Comparison of ENCODE assay signal across 8 cellular contexts in the genomic region with DNA sequence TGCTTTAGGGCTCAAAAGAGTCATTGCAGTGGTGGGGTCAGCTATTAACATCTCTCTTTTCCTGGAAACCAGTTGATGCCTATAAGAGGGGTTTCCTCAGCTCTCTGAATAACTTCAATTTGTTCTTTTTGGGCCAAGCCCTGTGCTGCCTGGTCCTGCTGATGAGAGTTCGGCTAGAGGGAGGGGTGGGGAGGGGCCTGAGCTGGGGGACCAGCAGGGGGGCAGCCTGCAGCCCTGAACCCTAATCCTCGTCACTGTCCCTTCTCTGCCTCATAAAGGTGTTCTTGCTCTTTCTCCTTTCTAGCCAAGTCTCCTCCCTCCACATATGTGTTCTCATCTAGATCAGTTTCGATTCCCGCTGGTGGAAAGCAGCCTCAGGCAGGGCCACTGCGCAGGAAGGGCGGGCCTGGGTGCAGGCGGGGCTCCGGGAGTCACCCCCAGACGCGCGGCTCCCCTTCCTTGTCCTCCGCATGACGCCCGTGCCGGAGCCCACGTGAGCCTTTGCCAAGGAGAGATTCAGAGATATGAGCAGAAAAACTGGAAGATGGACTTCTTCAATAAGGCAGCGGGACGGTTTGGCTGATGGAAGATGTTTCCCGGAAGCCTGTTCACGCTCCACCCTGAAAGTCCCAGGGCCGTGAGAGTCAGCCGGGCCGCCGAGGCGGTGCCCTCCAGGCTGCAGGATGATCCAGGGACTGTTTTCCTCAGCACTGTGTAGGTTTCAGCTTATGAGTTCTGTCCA. TPM values are rescaled to one million over a fixed set of nuclear protein-coding genes. Genes with fewer than 3 reads are reported as not detected.
A peak's percentile ranks its signal among the peaks of the same experiment; 100 is the strongest.
DNase-seq lines count a peak whose midpoint lies in the region; ATAC-seq and FAIRE-seq lines count a peak whose summit lies in the region.

No MANE protein-coding gene starts in this region.

- peaks cover 0 to 5% (median 0%) of the 10 kb centered on the region in 11 experiments; a peak in 1 of 22 replicates for H3K9me3 ChIP-seq in BLaER1 treated with 17β-estradiol and CSF1 and Interleukin-3, amounts not matched to agents 10 nM and 100 nM (replicated peaks in 1 of 11)
- no peaks in the 10 kb centered on the region for H3K9me3 ChIP-seq in NT2/D1 (ENCODE audit: insufficient read depth, low read length)
- H3K9me3 ChIP-seq in mesodermal cell (ENCODE audit: control insufficient read depth, low read length) = no peaks in the 10 kb centered on the region

- H4K20me1 ChIP-seq in BLaER1 treated with 17β-estradiol and CSF1 and Interleukin-3, amounts not matched to agents 10 nM and 100 nM = no peaks in the 10 kb centered on the region

- peak; percentile 23 for FAIRE-seq in endometrium (lab: Jason Lieb, UNC)

- peak overlapping the region; percentile 58 to 95 (median 87) for H3K4me2 ChIP-seq in BLaER1 treated with 17β-estradiol and CSF1 and Interleukin-3, amounts not matched to agents 10 nM and 100 nM

- peaks cover 15 to 36% (median 23%) of the 10 kb centered on the region in 10 experiments for H3K4me1 ChIP-seq in BLaER1 treated with 17β-estradiol and CSF1 and Interleukin-3, amounts not matched to agents 10 nM and 100 nM
- H3K4me1 ChIP-seq in NT2/D1 (ENCODE audit: insufficient read depth, insufficient read length) = no peaks in the 10 kb centered on the region
- H3K4me1 ChIP-seq in mesodermal cell (ENCODE audit: control insufficient read depth, insufficient read depth, low read length, poor library complexity, severe bottlenecking) = no peaks in the 10 kb centered on the region

- WGBS in mesodermal cell (ENCODE audit: insufficient coverage in 2 of 2), 2 experiments = 5 to 8% methylated on average over 16 to 24 of the region's 25 CpGs

- no peaks in the 10 kb centered on the region for H3K36me3 ChIP-seq in BLaER1 treated with 17β-estradiol and CSF1 and Interleukin-3, amounts not matched to agents 10 nM and 100 nM
- H3K36me3 ChIP-seq in NT2/D1 (ENCODE audit: insufficient read depth, insufficient read length, low read length) (no peaks in the 10 kb centered on the region), mesodermal cell (ENCODE audit: control insufficient read depth, insufficient read depth, low read length) (no peaks in the 10 kb centered on the region)

- H3K27me3 ChIP-seq in BLaER1 treated with 17β-estradiol and CSF1 and Interleukin-3, amounts not matched to agents 10 nM and 100 nM = no peaks in the 10 kb centered on the region
- no peaks in the 10 kb centered on the region for H3K27me3 ChIP-seq in NT2/D1 (ENCODE audit: insufficient read depth, insufficient read length)

- peak overlapping the region; percentile 62 to 81 (median 74); a peak in 21 of 22 replicates for H3K27ac ChIP-seq in BLaER1 treated with 17β-estradiol and CSF1 and Interleukin-3, amounts not matched to agents 10 nM and 100 nM
- no peak overlapping the region for H3K27ac ChIP-seq in mesodermal cell (ENCODE audit: low read depth, low read length, severe bottlenecking)

- ATAC-seq in GM19395 (IDR thresholded peaks at IDR 0.05; ENCODE audit: unreplicated experiment) (peak; percentile 93), HG03571 (IDR thresholded peaks at IDR 0.05; ENCODE audit: unreplicated experiment) (peak; percentile 71)

- peak overlapping the region; percentile 58 to 72 (median 64) for H3K4me3 ChIP-seq in BLaER1 treated with 17β-estradiol and CSF1 and Interleukin-3, amounts not matched to agents 10 nM and 100 nM
- peak overlapping the region; percentile 61 for H3K4me3 ChIP-seq in NT2/D1 (ENCODE audit: insufficient read length, low read depth)
- H3K4me3 ChIP-seq in mesodermal cell (ENCODE audit: extremely low read depth, insufficient read depth, low read length, poor library complexity, severe bottlenecking) = peak overlapping the region; percentile 49

- peak overlapping the region; percentile 72 to 83 (median 80) for H3K9ac ChIP-seq in BLaER1 treated with 17β-estradiol and CSF1 and Interleukin-3, amounts not matched to agents 10 nM and 100 nM
- peak overlapping the region; percentile 64 for H3K9ac ChIP-seq in NT2/D1 (ENCODE audit: insufficient read length, low read depth)

- no peak for DNase-seq in NT2/D1 (ENCODE audit: low read depth, low spot score)
- DNase-seq in activated CD8-positive, alpha-beta memory T cell treated with anti-CD3 and anti-CD28 coated beads, Interleukin-2, amount 50 U/mL, for 1 hour (ENCODE audit: extremely low read depth) = peak; percentile 45
- DNase-seq in stimulated activated CD8-positive, alpha-beta memory T cell treated with anti-CD3 and anti-CD28 coated beads, Interleukin-15, amount 100 ng/mL, for 4 hours (ENCODE audit: low read depth in 2 of 2) = peak; percentile 67 to 68

RNA-seq across cellular contexts. Expression of a gene that starts 15.0 kb away (rescaled TPM):
- polyA plus RNA-seq in mesodermal cell (2013, experiment 1 of 2) = 32.8 TPM
- polyA plus RNA-seq in mesodermal cell (2013, experiment 2 of 2) = 37.6 TPM
